33 cellular contexts compared by ENCODE assay signal in the genomic region with DNA sequence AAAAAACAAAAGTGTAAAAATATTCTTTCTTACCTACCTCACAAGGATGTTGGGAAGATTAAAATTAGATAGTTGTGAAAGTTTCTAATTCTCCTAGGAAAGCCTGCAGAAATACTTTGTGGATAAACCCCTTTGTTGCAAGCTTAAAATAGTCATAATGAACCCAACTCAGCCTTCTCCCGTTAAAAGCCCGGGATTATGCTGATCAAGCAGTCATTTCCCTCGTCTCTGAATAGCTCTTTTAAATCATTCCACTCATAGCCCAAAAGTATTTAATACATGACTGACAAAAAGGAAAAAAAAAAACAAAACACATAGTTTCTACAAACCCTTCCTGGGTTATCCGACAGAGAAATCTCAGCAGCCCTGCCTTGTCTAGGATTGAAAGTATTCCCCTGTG. TPM values are rescaled to one million over a fixed set of nuclear protein-coding genes. Genes with fewer than 3 reads are reported as not detected.
"Had no signal": no experiment of that assay in that cellular context is flagged by ENCODE, and none has a peak within 500 bp of the region (broad histone marks: within the 10 kb centered on the region; RNA-seq: fewer than 3 reads in every experiment).

No MANE protein-coding gene starts in this region.

- H3K4me3 Mint-ChIP-seq: activated CD4-positive, alpha-beta memory T cell treated with anti-CD3 and anti-CD28 coated beads for 36 hours; activated CD4-positive, alpha-beta T cell treated with anti-CD3 and anti-CD28 coated beads for 36 hours; activated CD4-positive, alpha-beta T cell treated with anti-CD3 and anti-CD28 coated beads, Interleukin-2, amount 10 ng/mL, durations not matched to agents 24 days and 14 days; activated CD8-positive, alpha-beta memory T cell treated with anti-CD3 and anti-CD28 coated beads, Interleukin-2, amount 10 ng/mL, durations not matched to agents 7 days and 5 days; activated CD8-positive, alpha-beta T cell treated with anti-CD3 and anti-CD28 coated beads, Interleukin-2, amount 10 ng/mL, durations not matched to agents 7 days and 5 days; activated naive CD8-positive, alpha-beta T cell; activated T-cell treated with anti-CD3 and anti-CD28 coated beads, Interleukin-2, amount 50 U/mL, for 72 hours; central memory CD8-positive, alpha-beta T cell; dendritic cell treated with granulocyte-macrophage colony-stimulating factor and Interleukin-4, amounts not matched to agents 40 ng/mL and 50 ng/mL, for 4 days had no signal

- H3K9me3 ChIP-seq: esophagus muscularis mucosa, gastrocnemius medialis, heart left ventricle had no signal

- H3K9me3 Mint-ChIP-seq: activated CD4-positive, alpha-beta memory T cell treated with anti-CD3 and anti-CD28 coated beads for 36 hours; activated CD4-positive, alpha-beta T cell treated with anti-CD3 and anti-CD28 coated beads, Interleukin-2, amount 10 ng/mL, durations not matched to agents 24 days and 14 days; activated T-cell treated with anti-CD3 and anti-CD28 coated beads, Interleukin-2, amount 50 U/mL, for 72 hours; central memory CD8-positive, alpha-beta T cell; dendritic cell treated with granulocyte-macrophage colony-stimulating factor and Interleukin-4, amounts not matched to agents 40 ng/mL and 50 ng/mL, for 4 days had no signal

- H3K4me1 Mint-ChIP-seq: activated CD4-positive, alpha-beta T cell treated with anti-CD3 and anti-CD28 coated beads, Interleukin-2, amount 10 ng/mL, durations not matched to agents 24 days and 14 days had no signal

- H3K27ac ChIP-seq: brain microvascular endothelial cell, coronary artery, esophagus muscularis mucosa, foreskin keratinocyte, gastrocnemius medialis, heart left ventricle had no signal

- H3K27me3 ChIP-seq: dorsolateral prefrontal cortex, esophagus muscularis mucosa, gastrocnemius medialis had no signal

- H3K4me1 ChIP-seq: foreskin keratinocyte, gastrocnemius medialis had no signal

- H3K4me3 ChIP-seq: coronary artery, dorsolateral prefrontal cortex, esophagus muscularis mucosa, gastrocnemius medialis, heart left ventricle had no signal

- H3K36me3 ChIP-seq: brain microvascular endothelial cell, esophagus muscularis mucosa, gastrocnemius medialis, heart left ventricle had no signal

- H3K27ac Mint-ChIP-seq: activated CD4-positive, alpha-beta memory T cell treated with anti-CD3 and anti-CD28 coated beads for 36 hours; activated CD4-positive, alpha-beta T cell treated with anti-CD3 and anti-CD28 coated beads for 36 hours; activated CD4-positive, alpha-beta T cell treated with anti-CD3 and anti-CD28 coated beads, Interleukin-2, amount 10 ng/mL, durations not matched to agents 24 days and 14 days; activated CD8-positive, alpha-beta memory T cell treated with anti-CD3 and anti-CD28 coated beads, Interleukin-2, amount 10 ng/mL, durations not matched to agents 7 days and 5 days; activated CD8-positive, alpha-beta T cell treated with anti-CD3 and anti-CD28 coated beads, Interleukin-2, amount 10 ng/mL, durations not matched to agents 7 days and 5 days; activated naive CD8-positive, alpha-beta T cell; activated T-cell treated with anti-CD3 and anti-CD28 coated beads, Interleukin-2, amount 50 U/mL, for 72 hours; dendritic cell treated with granulocyte-macrophage colony-stimulating factor and Interleukin-4, amounts not matched to agents 40 ng/mL and 50 ng/mL, for 4 days had no signal

- ATAC-seq: activated CD4-positive, alpha-beta T cell treated with anti-CD3 and anti-CD28 coated beads for 36 hours; activated CD8-positive, alpha-beta memory T cell treated with anti-CD3 and anti-CD28 coated beads, Interleukin-2, amount 10 ng/mL, durations not matched to agents 7 days and 5 days; activated CD8-positive, alpha-beta T cell treated with anti-CD3 and anti-CD28 coated beads, Interleukin-2, amount 10 ng/mL, durations not matched to agents 7 days and 5 days; activated T-cell treated with anti-CD3 and anti-CD28 coated beads, Interleukin-2, amount 50 U/mL, for 72 hours; foreskin keratinocyte; gastrocnemius medialis; heart left ventricle had no signal

- H3K27me3 Mint-ChIP-seq: activated naive CD8-positive, alpha-beta T cell had no signal

- H3K36me3 Mint-ChIP-seq: activated CD4-positive, alpha-beta memory T cell treated with anti-CD3 and anti-CD28 coated beads for 36 hours; activated CD8-positive, alpha-beta memory T cell treated with anti-CD3 and anti-CD28 coated beads, Interleukin-2, amount 10 ng/mL, durations not matched to agents 7 days and 5 days; activated naive CD8-positive, alpha-beta T cell had no signal

- DNase-seq: activated CD4-positive, alpha-beta memory T cell treated with anti-CD3 and anti-CD28 coated beads for 36 hours; activated CD4-positive, alpha-beta T cell treated with anti-CD3 and anti-CD28 coated beads for 36 hours; activated CD4-positive, alpha-beta T cell treated with anti-CD3 and anti-CD28 coated beads, Interleukin-2, amount 10 ng/mL, durations not matched to agents 24 days and 14 days; activated CD4-positive, CD25-positive, alpha-beta regulatory T cell; activated CD4-positive, CD25-positive, alpha-beta regulatory T cell treated with anti-CD3 and anti-CD28 coated beads, Interleukin-2, amount 50 U/mL, for 72 hours; activated CD8-positive, alpha-beta memory T cell treated with anti-CD3 and anti-CD28 coated beads, Interleukin-2, amount 10 ng/mL, durations not matched to agents 7 days and 5 days; activated CD8-positive, alpha-beta memory T cell treated with anti-CD3 and anti-CD28 coated beads, Interleukin-2, amount 50 U/mL, for 4 hours; activated CD8-positive, alpha-beta T cell treated with anti-CD3 and anti-CD28 coated beads, Interleukin-2, amount 10 ng/mL, durations not matched to agents 7 days and 5 days; activated gamma-delta T cell; activated naive CD4-positive, alpha-beta T cell; activated naive CD4-positive, alpha-beta T cell treated with anti-CD3 and anti-CD28 coated beads, Interleukin-2, amount 50 U/mL, for 16 hours; activated T-cell treated with anti-CD3 and anti-CD28 coated beads, Interleukin-2, amount 50 U/mL, for 1 hour; activated T-cell treated with anti-CD3 and anti-CD28 coated beads, Interleukin-2, amount 50 U/mL, for 72 hours; amniotic stem cell; anterior cingulate cortex; brain microvascular endothelial cell; dorsolateral prefrontal cortex; effector memory CD4-positive, alpha-beta T cell; erythroblast; foreskin keratinocyte; gastrocnemius medialis; glutamatergic neuron; heart left ventricle; T-helper 2 cell had no signal

RNA-seq across cellular contexts. Expression of a gene that starts 10.9 kb away (rescaled TPM):
- total RNA-seq: activated CD4-positive, alpha-beta memory T cell treated with anti-CD3 and anti-CD28 coated beads for 36 hours; activated CD4-positive, alpha-beta T cell treated with anti-CD3 and anti-CD28 coated beads for 36 hours; activated CD4-positive, alpha-beta T cell treated with anti-CD3 and anti-CD28 coated beads, Interleukin-2, amount 10 ng/mL, durations not matched to agents 24 days and 14 days; activated CD8-positive, alpha-beta memory T cell treated with anti-CD3 and anti-CD28 coated beads for 36 hours; activated CD8-positive, alpha-beta memory T cell treated with anti-CD3 and anti-CD28 coated beads, Interleukin-2, amount 10 ng/mL, durations not matched to agents 7 days and 5 days; activated CD8-positive, alpha-beta T cell treated with anti-CD3 and anti-CD28 coated beads, Interleukin-2, amount 10 ng/mL, durations not matched to agents 7 days and 5 days; activated T-cell treated with anti-CD3 and anti-CD28 coated beads, Interleukin-2, amount 50 U/mL, for 72 hours; bronchial epithelial cell; foreskin keratinocyte; gastrocnemius medialis; T-helper 1 cell treated with Interleukin-12 subunit alpha and Interleukin-12 subunit beta and Interleukin-4 antibody, amounts not matched to agents 30 ng/mL and 1 ng/mL, for 36 hours had no signal
- polyA plus RNA-seq: foreskin keratinocyte, heart left ventricle had no signal

RNA-seq across cellular contexts. Expression of a gene that starts 46.3 kb away (rescaled TPM):
- total RNA-seq: activated CD4-positive, alpha-beta memory T cell treated with anti-CD3 and anti-CD28 coated beads for 36 hours; activated CD4-positive, alpha-beta T cell treated with anti-CD3 and anti-CD28 coated beads for 36 hours; activated CD4-positive, alpha-beta T cell treated with anti-CD3 and anti-CD28 coated beads, Interleukin-2, amount 10 ng/mL, durations not matched to agents 24 days and 14 days; activated CD8-positive, alpha-beta memory T cell treated with anti-CD3 and anti-CD28 coated beads for 36 hours; activated CD8-positive, alpha-beta memory T cell treated with anti-CD3 and anti-CD28 coated beads, Interleukin-2, amount 10 ng/mL, durations not matched to agents 7 days and 5 days; activated CD8-positive, alpha-beta T cell treated with anti-CD3 and anti-CD28 coated beads, Interleukin-2, amount 10 ng/mL, durations not matched to agents 7 days and 5 days; activated T-cell treated with anti-CD3 and anti-CD28 coated beads, Interleukin-2, amount 50 U/mL, for 72 hours; astrocyte; bronchial epithelial cell; foreskin keratinocyte; T-helper 1 cell treated with Interleukin-12 subunit alpha and Interleukin-12 subunit beta and Interleukin-4 antibody, amounts not matched to agents 30 ng/mL and 1 ng/mL, for 36 hours had no signal
- polyA plus RNA-seq: foreskin keratinocyte had no signal
